Comparison of ENCODE assay signal across 16 cellular contexts in the genomic region with DNA sequence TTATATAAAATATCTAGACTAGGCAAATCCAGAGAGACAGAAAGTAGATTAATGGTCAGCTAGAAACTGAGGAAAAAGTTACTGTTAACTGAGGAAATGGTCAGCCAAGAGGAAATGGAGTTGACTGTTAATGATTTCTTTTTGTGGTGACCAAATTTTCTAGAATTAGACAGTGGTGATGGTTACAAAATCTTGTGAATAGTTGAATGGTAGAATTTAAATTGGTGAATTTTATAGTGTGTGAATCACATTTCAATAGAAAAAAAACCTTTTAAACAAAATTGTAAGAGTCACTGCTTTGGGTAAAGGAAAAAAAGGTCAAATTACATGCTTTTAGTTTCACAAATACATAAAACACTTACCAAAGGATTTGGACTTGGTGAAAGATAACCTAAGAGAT. TPM values are rescaled to one million over a fixed set of nuclear protein-coding genes. Genes with fewer than 3 reads are reported as not detected.
DNase-seq lines count a peak whose midpoint lies in the region; ATAC-seq, FAIRE-seq and TF ChIP-seq lines count a peak whose summit lies in the region.
"Had no signal": no experiment of that assay in that cellular context is flagged by ENCODE, and none has a peak within 500 bp of the region (broad histone marks: within the 10 kb centered on the region; RNA-seq: fewer than 3 reads in every experiment).

No MANE protein-coding gene starts in this region.

- peak; percentile 18 for FAIRE-seq in GM18507 (lab: Jason Lieb, UNC)
- peak; percentile 82 for FAIRE-seq in RCC 7860 (lab: Jason Lieb, UNC)
- FAIRE-seq: H1 had no signal

- no peak overlapping the region for H3K4me2 ChIP-seq in osteoblast (ENCODE audit: insufficient read depth, low read length)
- H3K4me2 ChIP-seq: BLaER1 had no signal

- H2AFZ ChIP-seq in osteoblast (ENCODE audit: low read length), result no peak overlapping the region

- DNase-seq in AG09309 (ENCODE audit: low read depth) (peak; percentile 18), GM18507 (ENCODE audit: extremely low spot score, insufficient read length, low read depth) (no peak), RCC 7860 (ENCODE audit: low spot score) (no peak), osteoblast (ENCODE audit: insufficient read length, low spot score, missing footprints) (no peak), EL (no peak)
- DNase-seq: 8988T; Caco-2; CD8-positive, alpha-beta memory T cell; DND-41; HFFc6; KG1 had no signal

- H3K9me3 ChIP-seq in osteoblast (ENCODE audit: low read depth, low read length), result no peaks in the 10 kb centered on the region

- TF ChIP-seq CTCF in AG09309 (IDR thresholded peaks at IDR 0.05; ENCODE audit: control insufficient read depth, insufficient read depth, low read depth, low read length, missing control alignments), result no peak
- TF ChIP-seq CTCF in osteoblast (IDR thresholded peaks at IDR 0.05; ENCODE audit: extremely low read depth, low read depth, low read length), result no peak

- peak overlapping the region; percentile 24 for H3K27ac ChIP-seq in osteoblast (ENCODE audit: low read depth, low read length)
- H3K27ac ChIP-seq: BLaER1 had no signal

- peaks cover 41% of the 10 kb centered on the region for H3K79me2 ChIP-seq in osteoblast (ENCODE audit: insufficient read depth, low read length)

- no peak overlapping the region for H3K4me3 ChIP-seq in AG09309 (ENCODE audit: control insufficient read depth, low read depth, low read length)
- H3K4me3 ChIP-seq in osteoblast (ENCODE audit: insufficient read depth, low read length), result no peak overlapping the region
- H3K4me3 ChIP-seq: BLaER1, HAP-1 had no signal

- no peaks in the 10 kb centered on the region for H3K4me1 ChIP-seq in osteoblast (ENCODE audit: insufficient read depth, low read length)
- H3K4me1 ChIP-seq: BLaER1, Caco-2, HAP-1 had no signal

- peaks cover 12% of the 10 kb centered on the region for H4K20me1 ChIP-seq in osteoblast (ENCODE audit: insufficient read depth, low read length)

- H3K36me3 ChIP-seq in osteoblast (ENCODE audit: insufficient read depth, low read length), result peaks cover 46% of the 10 kb centered on the region

- H3K27me3 ChIP-seq in osteoblast (ENCODE audit: insufficient read depth, low read length), result no peaks in the 10 kb centered on the region
- H3K27me3 ChIP-seq: BLaER1 had no signal

- ATAC-seq in HG03280 (IDR thresholded peaks at IDR 0.05; ENCODE audit: unreplicated experiment) (no peak), GM18517 (IDR thresholded peaks at IDR 0.05; ENCODE audit: unreplicated experiment) (no peak)

RNA-seq across cellular contexts. Expression of a gene that starts 30.0 kb away (rescaled TPM):
- total RNA-seq in osteoblast, result 49.2 and 49.9 TPM in 2 replicates
